13 cellular contexts compared by ENCODE assay signal in the genomic region with DNA sequence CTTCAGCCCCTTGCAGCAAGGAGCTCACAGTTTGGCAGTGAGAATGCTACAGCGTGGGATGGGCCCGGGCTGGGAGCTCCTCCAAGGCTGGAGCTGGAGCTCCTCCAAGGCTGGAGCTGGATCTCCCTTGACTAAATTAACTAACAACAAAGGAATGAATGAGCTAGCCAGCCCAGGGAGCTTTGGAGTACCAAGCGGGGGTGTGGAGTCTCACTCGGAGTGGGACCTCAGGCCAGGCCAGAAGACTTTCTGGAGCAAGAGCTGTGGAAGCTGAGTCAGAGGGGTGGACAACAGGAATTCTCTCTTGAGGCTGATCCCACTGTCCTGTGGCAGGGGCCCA.
DNase-seq lines count a peak whose midpoint lies in the region; ATAC-seq and TF ChIP-seq lines count a peak whose summit lies in the region.
"Had no signal": no experiment of that assay in that cellular context is flagged by ENCODE, and none has a peak within 500 bp of the region (broad histone marks: within the 10 kb centered on the region; RNA-seq: fewer than 3 reads in every experiment).

No MANE protein-coding gene starts in this region.

- no peaks in the 10 kb centered on the region for H3K27me3 ChIP-seq in gastroesophageal sphincter

- POLR2A ChIA-PET in activated CD4-positive, alpha-beta T cell treated with anti-CD3 and anti-CD28 coated beads, Interleukin-2, amount 10 ng/mL, durations not matched to agents 7 days and 5 days (lab: Charles Lee) = no interaction called here

- TF ChIP-seq POLR2A in gastroesophageal sphincter (IDR thresholded peaks at IDR 0.05) = no peak

- H3K36me3 ChIP-seq in gastroesophageal sphincter = no peaks in the 10 kb centered on the region

- H3K4me3 Mint-ChIP-seq in activated CD4-positive, alpha-beta T cell treated with anti-CD3 and anti-CD28 coated beads, Interleukin-2, amount 10 ng/mL, durations not matched to agents 7 days and 5 days = no peak overlapping the region
- H3K4me3 Mint-ChIP-seq: activated CD4-positive, alpha-beta memory T cell treated with anti-CD3 and anti-CD28 coated beads for 36 hours had no signal

- H3K9me3 Mint-ChIP-seq in activated CD4-positive, alpha-beta T cell treated with anti-CD3 and anti-CD28 coated beads, Interleukin-2, amount 10 ng/mL, durations not matched to agents 7 days and 5 days = no peaks in the 10 kb centered on the region
- H3K9me3 Mint-ChIP-seq: activated CD4-positive, alpha-beta memory T cell treated with anti-CD3 and anti-CD28 coated beads for 36 hours had no signal

- H3K4me1 ChIP-seq in gastroesophageal sphincter = peaks cover 3 to 15% (median 3%) of the 10 kb centered on the region in 3 donors

- H3K4me1 Mint-ChIP-seq in activated CD4-positive, alpha-beta T cell treated with anti-CD3 and anti-CD28 coated beads, Interleukin-2, amount 10 ng/mL, durations not matched to agents 7 days and 5 days = no peaks in the 10 kb centered on the region

- 0 to 20% methylated on average over 1 to 2 of the region's 4 CpGs for WGBS in gastroesophageal sphincter (ENCODE audit: low coverage in 1 of 2), 2 donors

- DNase-seq in AG08395 (ENCODE audit: low spot score) (peak; percentile 98), amniotic stem cell (lab: John Stamatoyannopoulos, UW) (peak; percentile 89), occipital lobe (lab: John Stamatoyannopoulos, UW) (peak; percentile 68), NCI-H2227 treated with DMSO at 0.1 percent for 48 hours (lab: John Stamatoyannopoulos, UW) (no peak)
- no peak for DNase-seq in activated CD4-positive, alpha-beta T cell treated with anti-CD3 and anti-CD28 coated beads, Interleukin-2, amount 10 ng/mL, durations not matched to agents 7 days and 5 days
- DNase-seq: activated CD4-positive, alpha-beta memory T cell treated with anti-CD3 and anti-CD28 coated beads for 36 hours; central memory CD4-positive, alpha-beta T cell; NCI-H2029; SHP77 had no signal

- no peaks in the 10 kb centered on the region for H3K9me3 ChIP-seq in gastroesophageal sphincter

- TF ChIP-seq EP300 in gastroesophageal sphincter (IDR thresholded peaks at IDR 0.05) = no peak

- CTCF ChIA-PET in activated CD4-positive, alpha-beta T cell treated with anti-CD3 and anti-CD28 coated beads, Interleukin-2, amount 10 ng/mL, durations not matched to agents 7 days and 5 days (lab: Charles Lee) = no interaction called here

- peak overlapping the region in 1 of 4 donors; percentile 61 for H3K27ac ChIP-seq in gastroesophageal sphincter
- H3K27ac ChIP-seq: C4-2B had no signal

- H3K4me3 ChIP-seq in gastroesophageal sphincter = no peak overlapping the region

- ATAC-seq in gastroesophageal sphincter (peak; percentile 95), HG02571 (IDR thresholded peaks at IDR 0.05; ENCODE audit: unreplicated experiment) (no peak), GM18868 (IDR thresholded peaks at IDR 0.05; ENCODE audit: unreplicated experiment) (no peak)

- H3K27ac Mint-ChIP-seq in activated CD4-positive, alpha-beta T cell treated with anti-CD3 and anti-CD28 coated beads, Interleukin-2, amount 10 ng/mL, durations not matched to agents 7 days and 5 days = no peak overlapping the region
- H3K27ac Mint-ChIP-seq: activated CD4-positive, alpha-beta memory T cell treated with anti-CD3 and anti-CD28 coated beads for 36 hours had no signal

- no peaks in the 10 kb centered on the region for H3K36me3 Mint-ChIP-seq in activated CD4-positive, alpha-beta T cell treated with anti-CD3 and anti-CD28 coated beads, Interleukin-2, amount 10 ng/mL, durations not matched to agents 7 days and 5 days (ENCODE audit: low read depth)
- H3K36me3 Mint-ChIP-seq: activated CD4-positive, alpha-beta memory T cell treated with anti-CD3 and anti-CD28 coated beads for 36 hours had no signal

- TF ChIP-seq CTCF in gastroesophageal sphincter (IDR thresholded peaks at IDR 0.05) = no peak

- H3K27me3 Mint-ChIP-seq in activated CD4-positive, alpha-beta T cell treated with anti-CD3 and anti-CD28 coated beads, Interleukin-2, amount 10 ng/mL, durations not matched to agents 7 days and 5 days = no peaks in the 10 kb centered on the region

Comparison
In these comparisons a context has a peak if more than half of its experiments do, and no peak if none do; other contexts are left out.
1. DNase-seq: peak in AG08395 (single experiment), amniotic stem cell (single experiment) and occipital lobe (single experiment); none in NCI-H2227 treated with DMSO at 0.1 percent for 48 hours (single experiment) and activated CD4-positive, alpha-beta T cell treated with anti-CD3 and anti-CD28 coated beads, Interleukin-2, amount 10 ng/mL, durations not matched to agents 7 days and 5 days (single experiment).